21 cellular contexts compared by ENCODE assay signal in the genomic region with DNA sequence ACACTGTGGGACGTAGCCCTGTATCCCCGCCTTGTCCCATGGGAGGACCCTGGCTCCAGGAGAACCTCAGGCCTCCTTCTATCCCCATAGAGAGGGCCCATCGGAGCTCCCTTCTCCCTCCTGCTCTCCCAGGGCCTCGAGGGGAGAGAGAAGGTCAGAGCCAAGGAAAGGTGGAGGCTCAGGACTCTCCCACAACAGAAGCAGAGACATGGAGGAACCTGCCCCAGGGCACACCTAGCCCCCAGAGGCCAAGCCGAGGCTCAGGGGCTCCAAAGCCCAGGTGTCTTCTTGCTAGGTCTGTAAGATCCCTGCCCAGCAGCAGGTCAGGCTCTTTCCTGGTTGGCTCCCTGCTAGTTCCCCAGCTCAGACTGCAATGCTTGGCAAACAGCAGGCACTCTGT. TPM values are rescaled to one million over a fixed set of nuclear protein-coding genes. Genes with fewer than 3 reads are reported as not detected.
DNase-seq lines count a peak whose midpoint lies in the region; ATAC-seq, FAIRE-seq and TF ChIP-seq lines count a peak whose summit lies in the region.
"Had no signal": no experiment of that assay in that cellular context is flagged by ENCODE, and none has a peak within 500 bp of the region (broad histone marks: within the 10 kb centered on the region; RNA-seq: fewer than 3 reads in every experiment).

No MANE protein-coding gene starts in this region.

- H3K9ac ChIP-seq in HepG2 (ENCODE audit: insufficient read depth, low read depth, low read length) (no peak overlapping the region), NT2/D1 (ENCODE audit: insufficient read length, low read depth) (peak overlapping the region; percentile 34)
- H3K9ac ChIP-seq: GM23248 had no signal

- no peak overlapping the region for H3K4me3 ChIP-seq in HepG2 (replicated peaks in 1 of 3; ENCODE audit: insufficient read depth in 1 of 3, low read depth in 2 of 3, low read length in 3 of 3)
- no peak overlapping the region for H3K4me3 ChIP-seq in right lobe of liver
- H3K4me3 ChIP-seq in NT2/D1 (ENCODE audit: insufficient read length, low read depth) = no peak overlapping the region
- no peak overlapping the region for H3K4me3 ChIP-seq in upper lobe of right lung
- H3K4me3 ChIP-seq in breast epithelium = no peak overlapping the region
- H3K4me3 ChIP-seq: GM23248 had no signal

- H3K4me2 ChIP-seq in HepG2 (ENCODE audit: low read depth, low read length) = no peak overlapping the region

- H3K27ac ChIP-seq in HepG2 (ENCODE audit: extremely low read length, insufficient read depth, low read length) (no peak overlapping the region), right lobe of liver (no peak overlapping the region), upper lobe of right lung (no peak overlapping the region), breast epithelium (no peak overlapping the region)
- H3K27ac ChIP-seq: GM23248 had no signal

- no peak overlapping the region for H2AFZ ChIP-seq in HepG2 (ENCODE audit: low read length)
- H2AFZ ChIP-seq: GM23248 had no signal

- H3K4me1 ChIP-seq in HepG2 (ENCODE audit: insufficient read depth, low read length) (no peaks in the 10 kb centered on the region), right lobe of liver (no peaks in the 10 kb centered on the region), NT2/D1 (ENCODE audit: insufficient read depth, insufficient read length) (peaks cover 36% of the 10 kb centered on the region), upper lobe of right lung (peaks cover 6% of the 10 kb centered on the region), breast epithelium (no peaks in the 10 kb centered on the region)
- H3K4me1 ChIP-seq: Caco-2 had no signal

- no peak for TF ChIP-seq CTCF in HepG2 (CRISPR knock-in tag; IDR thresholded peaks at IDR 0.05)
- no peak for TF ChIP-seq CTCF in right lobe of liver (IDR thresholded peaks at IDR 0.05)
- TF ChIP-seq CTCF in upper lobe of right lung (IDR thresholded peaks at IDR 0.05) = no peak
- no peak for TF ChIP-seq CTCF in breast epithelium (IDR thresholded peaks at IDR 0.05)

- FAIRE-seq in HepG2 (lab: Jason Lieb, UNC) = no peak
- FAIRE-seq: D721Med, G401.6, GM12892, GM18507 had no signal

- H3K27me3 ChIP-seq in HepG2 (ENCODE audit: control insufficient read depth in 1 of 2, insufficient read depth in 2 of 2, low read length in 2 of 2) (peaks cover 0 to 36% of the 10 kb centered on the region in 2 experiments; a peak in 4 of 5 replicates), right lobe of liver (no peaks in the 10 kb centered on the region), NT2/D1 (ENCODE audit: insufficient read depth, insufficient read length) (no peaks in the 10 kb centered on the region), upper lobe of right lung (no peaks in the 10 kb centered on the region), breast epithelium (no peaks in the 10 kb centered on the region)

- TF ChIP-seq POLR2A in HepG2 (IDR thresholded peaks at IDR 0.05; ENCODE audit: insufficient read depth in 1 of 2, low read depth in 2 of 2, low read length in 2 of 2) (no peak), right lobe of liver (IDR thresholded peaks at IDR 0.05) (no peak), breast epithelium (IDR thresholded peaks at IDR 0.05) (no peak)

- DNase-seq in HepG2 (ENCODE audit: low spot score) (no peak), right lobe of liver (no peak), NT2/D1 (ENCODE audit: low read depth, low spot score) (no peak), mesenteric fat pad (ENCODE audit: low spot score) (peak; percentile 53), upper lobe of right lung (peak; percentile 51), breast epithelium (ENCODE audit: low spot score in 2 of 2) (no peak)
- DNase-seq in stimulated activated CD4-positive, alpha-beta T cell treated with anti-CD3 and anti-CD28 coated beads, Interleukin-4, amount 100 ng/mL, for 4 hours = no peak
- DNase-seq: C1 segment of cervical spinal cord; Caco-2; CD4-positive, alpha-beta T cell; GM23248; HCEC 1CT; IMR-90 had no signal

- intact Hi-C loops in HepG2 (cut with micrococcal nuclease; ENCODE audit: unreplicated experiment) = no loop called here
- intact Hi-C loops in right lobe of liver (cut with DNase I) = no loop called here
- intact Hi-C loops in upper lobe of right lung (cut with DNase I) = no loop called here
- intact Hi-C loops in breast epithelium (cut with DNase I; ENCODE audit: low total_unique reads) = no loop called here

- in situ Hi-C loops in HepG2 (cut with HindIII; ENCODE audit: extremely low pct_ligation_motif_present, low pct_unique_long_range_greater_than_20kb) = no loop called here

- BruUV-seq in HepG2 (replicated peaks; lab: Mats Ljungman, UMichigan) = no TSS peak

- POLR2A ChIA-PET in HepG2 (lab: Yijun Ruan, JAX) = no interaction called here

- no peaks in the 10 kb centered on the region for H4K20me1 ChIP-seq in HepG2 (ENCODE audit: insufficient read depth, low read length)

- H3K36me3 ChIP-seq in HepG2 (replicated peaks in 1 of 2; ENCODE audit: control insufficient read depth in 1 of 2, insufficient read depth in 2 of 2, low read length in 2 of 2) = no peaks in the 10 kb centered on the region
- H3K36me3 ChIP-seq in right lobe of liver = no peaks in the 10 kb centered on the region
- no peaks in the 10 kb centered on the region for H3K36me3 ChIP-seq in NT2/D1 (ENCODE audit: insufficient read depth, insufficient read length, low read length)
- H3K36me3 ChIP-seq in upper lobe of right lung = no peaks in the 10 kb centered on the region
- no peaks in the 10 kb centered on the region for H3K36me3 ChIP-seq in breast epithelium

- H3K9me3 ChIP-seq in HepG2 (ENCODE audit: low read length) (no peaks in the 10 kb centered on the region), right lobe of liver (no peaks in the 10 kb centered on the region), NT2/D1 (ENCODE audit: insufficient read depth, low read length) (no peaks in the 10 kb centered on the region), upper lobe of right lung (no peaks in the 10 kb centered on the region), breast epithelium (no peaks in the 10 kb centered on the region)
- H3K9me3 ChIP-seq: Caco-2 had no signal

- TF ChIP-seq RAD21 in HepG2 (CRISPR knock-in tag; IDR thresholded peaks at IDR 0.05) = no peak

- H3K79me2 ChIP-seq in HepG2 (ENCODE audit: insufficient read depth, low read length) = no peaks in the 10 kb centered on the region

- 0% methylated on average over 3 of the region's 5 CpGs for WGBS in HepG2 (ENCODE audit: low lambda C conversion rate)
- 90% methylated on average over 2 of the region's 5 CpGs for WGBS in right lobe of liver (ENCODE audit: insufficient coverage, low coverage, low lambda C conversion rate, missing lambda C conversion rate)

- ATAC-seq in HepG2 (peak; percentile 23; the same call in 2 of the 3 replicates), right lobe of liver (no peak), upper lobe of right lung (no peak)

- no peak for TF ChIP-seq EP300 in HepG2 (IDR thresholded peaks at IDR 0.05; ENCODE audit: low read depth in 2 of 2, low read length in 2 of 2)
- TF ChIP-seq EP300 in HepG2 (CRISPR knock-in tag; IDR thresholded peaks at IDR 0.05; ENCODE audit: borderline replicate concordance) = no peak

- CTCF ChIA-PET in HepG2 (lab: Yijun Ruan, JAX; ENCODE audit: low intra/inter-chr PET ratio, low total read pairs) = no interaction called here

RNA-seq across cellular contexts. Expression of a gene that starts 34.4 kb away (rescaled TPM):
- total RNA-seq in HepG2 (2016; rRNA removed; fragmentation: Illumina TruSeq; extraction: Trizol) (186 and 210 TPM in 2 replicates), right lobe of liver (100 to 1,000 TPM; 143 to 261 (median 193) TPM), mesenteric fat pad (352 TPM), upper lobe of right lung (397 TPM), breast epithelium (100 to 1,000 TPM; 263 to 295 (median 292) TPM)
- total RNA-seq in HepG2 (2016; cell fraction: cytosol; rRNA removed; fragmentation: Illumina TruSeq; extraction: Trizol; ENCODE audit: low read depth) = 81.7 and 86.1 TPM in 2 replicates
- 189 and 192 TPM in 2 replicates for total RNA-seq in HepG2 (2016; cell fraction: insoluble cytoplasmic fraction; rRNA removed; fragmentation: Illumina TruSeq; extraction: Trizol)
- 147 and 149 TPM in 2 replicates for total RNA-seq in HepG2 (2016; cell fraction: membrane; rRNA removed; fragmentation: Illumina TruSeq; extraction: Trizol)
- total RNA-seq in HepG2 (2016; cell fraction: nucleus; rRNA removed; fragmentation: Illumina TruSeq; extraction: Trizol) = 107 and 112 TPM in 2 replicates
- polyA plus RNA-seq in HepG2 (2011; rRNA removed) = 327 and 337 TPM in 2 replicates
- polyA plus RNA-seq in HepG2 (2011; cell fraction: cytosol; rRNA removed) = 324 and 458 TPM in 2 replicates
- polyA plus RNA-seq in HepG2 (2011; cell fraction: nucleus; rRNA removed) = 231 and 250 TPM in 2 replicates
- 231 and 263 TPM in 2 replicates for polyA plus RNA-seq in HepG2 (2012)
- 82.3 and 83.9 TPM in 2 replicates for polyA plus RNA-seq in HepG2 (2016; cell fraction: cytosol; fragmentation: Illumina TruSeq; extraction: Trizol; ENCODE audit: low read depth)
- polyA plus RNA-seq in HepG2 (2016; cell fraction: insoluble cytoplasmic fraction; fragmentation: Illumina TruSeq; extraction: Trizol; ENCODE audit: low read depth) = 300 and 336 TPM in 2 replicates
- 127 and 132 TPM in 2 replicates for polyA plus RNA-seq in HepG2 (2016; cell fraction: membrane; fragmentation: Illumina TruSeq; extraction: Trizol; ENCODE audit: low read depth)
- polyA plus RNA-seq in HepG2 (2016; cell fraction: nucleus; fragmentation: Illumina TruSeq; extraction: Trizol; ENCODE audit: insufficient read depth, low read depth) = 254 and 261 TPM in 2 replicates
- polyA minus RNA-seq in HepG2 (2011; rRNA and poly(A)+ RNA removed; ENCODE audit: low replicate concordance) = 586 and 708 TPM in 2 replicates
- 237 and 248 TPM in 2 replicates for polyA minus RNA-seq in HepG2 (2011; cell fraction: cytosol; rRNA and poly(A)+ RNA removed)
- polyA minus RNA-seq in HepG2 (2011; cell fraction: nucleus; rRNA and poly(A)+ RNA removed) = 85.8 and 86.9 TPM in 2 replicates

RNA-seq across cellular contexts. Expression of a gene that starts 41.3 kb away (rescaled TPM):
- total RNA-seq in HepG2 (2016; rRNA removed; fragmentation: Illumina TruSeq; extraction: Trizol) = not detected in 2 replicates
- not detected in 2 replicates for total RNA-seq in HepG2 (2016; cell fraction: cytosol; rRNA removed; fragmentation: Illumina TruSeq; extraction: Trizol; ENCODE audit: low read depth)
- not detected in 2 replicates for total RNA-seq in HepG2 (2016; cell fraction: insoluble cytoplasmic fraction; rRNA removed; fragmentation: Illumina TruSeq; extraction: Trizol)
- total RNA-seq in HepG2 (2016; cell fraction: membrane; rRNA removed; fragmentation: Illumina TruSeq; extraction: Trizol) = not detected in 2 replicates
- total RNA-seq in HepG2 (2016; cell fraction: nucleus; rRNA removed; fragmentation: Illumina TruSeq; extraction: Trizol) = not detected in 2 replicates
- polyA plus RNA-seq in HepG2 (2011; rRNA removed) = not detected in 2 replicates
- not detected in 2 replicates for polyA plus RNA-seq in HepG2 (2011; cell fraction: cytosol; rRNA removed)
- polyA plus RNA-seq in HepG2 (2011; cell fraction: nucleus; rRNA removed) = not detected in 2 replicates
- not detected in 2 replicates for polyA plus RNA-seq in HepG2 (2012)
- polyA plus RNA-seq in HepG2 (2016; cell fraction: cytosol; fragmentation: Illumina TruSeq; extraction: Trizol; ENCODE audit: low read depth) = not detected in 2 replicates
- not detected in 2 replicates for polyA plus RNA-seq in HepG2 (2016; cell fraction: insoluble cytoplasmic fraction; fragmentation: Illumina TruSeq; extraction: Trizol; ENCODE audit: low read depth)
- polyA plus RNA-seq in HepG2 (2016; cell fraction: membrane; fragmentation: Illumina TruSeq; extraction: Trizol; ENCODE audit: low read depth) = not detected in 2 replicates
- polyA plus RNA-seq in HepG2 (2016; cell fraction: nucleus; fragmentation: Illumina TruSeq; extraction: Trizol; ENCODE audit: insufficient read depth, low read depth) = not detected in 2 replicates
- polyA minus RNA-seq in HepG2 (2011; rRNA and poly(A)+ RNA removed; ENCODE audit: low replicate concordance) = not detected in 2 replicates
- not detected in 2 replicates for polyA minus RNA-seq in HepG2 (2011; cell fraction: cytosol; rRNA and poly(A)+ RNA removed)
- polyA minus RNA-seq in HepG2 (2011; cell fraction: nucleus; rRNA and poly(A)+ RNA removed) = not detected in 2 replicates
- total RNA-seq in right lobe of liver = not detected
- not detected for total RNA-seq in mesenteric fat pad
- 10.1 TPM for total RNA-seq in upper lobe of right lung
- total RNA-seq in breast epithelium = under 1 TPM in 1 of 3 donors, not detected in 2; 0.29 TPM
- total RNA-seq: A172, B cell, GM23248, H4, HT-29, IMR-90 had no signal
- polyA plus RNA-seq: GM23248, IMR-90 had no signal

RNA-seq across cellular contexts. Expression of a gene that starts 55.0 kb away (rescaled TPM):
- 14.2 and 19.3 TPM in 2 replicates for total RNA-seq in HepG2 (2016; rRNA removed; fragmentation: Illumina TruSeq; extraction: Trizol)
- total RNA-seq in HepG2 (2016; cell fraction: cytosol; rRNA removed; fragmentation: Illumina TruSeq; extraction: Trizol; ENCODE audit: low read depth) = 3.6 and 3.9 TPM in 2 replicates
- 12.7 and 19.3 TPM in 2 replicates for total RNA-seq in HepG2 (2016; cell fraction: insoluble cytoplasmic fraction; rRNA removed; fragmentation: Illumina TruSeq; extraction: Trizol)
- total RNA-seq in HepG2 (2016; cell fraction: membrane; rRNA removed; fragmentation: Illumina TruSeq; extraction: Trizol) = 5.2 and 7.7 TPM in 2 replicates
- total RNA-seq in HepG2 (2016; cell fraction: nucleus; rRNA removed; fragmentation: Illumina TruSeq; extraction: Trizol) = 10.2 and 14.8 TPM in 2 replicates
- 8.1 and 8.8 TPM in 2 replicates for polyA plus RNA-seq in HepG2 (2011; rRNA removed)
- 5.5 and 9.0 TPM in 2 replicates for polyA plus RNA-seq in HepG2 (2011; cell fraction: cytosol; rRNA removed)
- 34.5 and 36.2 TPM in 2 replicates for polyA plus RNA-seq in HepG2 (2011; cell fraction: nucleus; rRNA removed)
- polyA plus RNA-seq in HepG2 (2012) = 6.8 and 7.0 TPM in 2 replicates
- 2.9 and 3.3 TPM in 2 replicates for polyA plus RNA-seq in HepG2 (2016; cell fraction: cytosol; fragmentation: Illumina TruSeq; extraction: Trizol; ENCODE audit: low read depth)
- 14.4 and 15.4 TPM in 2 replicates for polyA plus RNA-seq in HepG2 (2016; cell fraction: insoluble cytoplasmic fraction; fragmentation: Illumina TruSeq; extraction: Trizol; ENCODE audit: low read depth)
- polyA plus RNA-seq in HepG2 (2016; cell fraction: membrane; fragmentation: Illumina TruSeq; extraction: Trizol; ENCODE audit: low read depth) = 4.2 TPM in 2 replicates
- 35.0 and 36.9 TPM in 2 replicates for polyA plus RNA-seq in HepG2 (2016; cell fraction: nucleus; fragmentation: Illumina TruSeq; extraction: Trizol; ENCODE audit: insufficient read depth, low read depth)
- polyA minus RNA-seq in HepG2 (2011; rRNA and poly(A)+ RNA removed; ENCODE audit: low replicate concordance) = 3.9 and 4.2 TPM in 2 replicates
- polyA minus RNA-seq in HepG2 (2011; cell fraction: cytosol; rRNA and poly(A)+ RNA removed) = 1.2 and 2.6 TPM in 2 replicates
- polyA minus RNA-seq in HepG2 (2011; cell fraction: nucleus; rRNA and poly(A)+ RNA removed) = 2.7 and 3.4 TPM in 2 replicates
- 1 to 10 TPM; 3.4 to 6.3 (median 5.2) TPM for total RNA-seq in right lobe of liver
- total RNA-seq in mesenteric fat pad = 5.6 TPM
- total RNA-seq in upper lobe of right lung = 12.5 TPM
- total RNA-seq in breast epithelium = 10 to 100 TPM; 11.5 to 17.0 (median 15.7) TPM

Comparison
In these comparisons a context has a peak if more than half of its experiments do, and no peak if none do; other contexts are left out.
1. DNase-seq: peak in mesenteric fat pad (single experiment) and upper lobe of right lung (single experiment); none in HepG2 (single experiment), right lobe of liver (0 of 3), NT2/D1 (single experiment), breast epithelium (0 of 2) and stimulated activated CD4-positive, alpha-beta T cell treated with anti-CD3 and anti-CD28 coated beads, Interleukin-4, amount 100 ng/mL, for 4 hours (0 of 2).